Comparison of ENCODE assay signal across 1 cellular context in the genomic region with DNA sequence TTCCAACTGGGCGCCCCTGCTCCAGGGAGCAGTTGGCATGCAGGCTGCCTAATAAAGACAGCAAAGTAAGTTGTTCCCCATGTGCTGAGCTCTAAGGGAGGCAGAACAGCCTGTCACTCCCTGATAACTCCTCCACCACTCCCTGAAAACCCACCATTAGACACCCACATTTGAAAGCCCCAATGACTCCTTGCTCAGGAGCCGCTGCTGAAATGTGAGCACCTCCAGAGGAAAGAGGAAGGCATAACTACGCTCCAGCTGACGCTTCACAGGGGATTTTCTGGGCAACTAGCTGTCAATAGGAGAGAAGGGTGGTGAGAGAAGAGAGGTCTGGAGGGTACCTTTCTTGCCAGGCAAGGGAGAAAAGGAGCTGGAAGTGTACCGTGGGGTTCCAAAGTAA.
TF ChIP-seq lines count a peak whose summit lies in the region.

No MANE protein-coding gene starts in this region.

TF ChIP-seq in K562, 482 proteins besides CTCF, POLR2A, EP300 and RAD21 (continued from another document):
- TF ChIP-seq, protein P1, sequence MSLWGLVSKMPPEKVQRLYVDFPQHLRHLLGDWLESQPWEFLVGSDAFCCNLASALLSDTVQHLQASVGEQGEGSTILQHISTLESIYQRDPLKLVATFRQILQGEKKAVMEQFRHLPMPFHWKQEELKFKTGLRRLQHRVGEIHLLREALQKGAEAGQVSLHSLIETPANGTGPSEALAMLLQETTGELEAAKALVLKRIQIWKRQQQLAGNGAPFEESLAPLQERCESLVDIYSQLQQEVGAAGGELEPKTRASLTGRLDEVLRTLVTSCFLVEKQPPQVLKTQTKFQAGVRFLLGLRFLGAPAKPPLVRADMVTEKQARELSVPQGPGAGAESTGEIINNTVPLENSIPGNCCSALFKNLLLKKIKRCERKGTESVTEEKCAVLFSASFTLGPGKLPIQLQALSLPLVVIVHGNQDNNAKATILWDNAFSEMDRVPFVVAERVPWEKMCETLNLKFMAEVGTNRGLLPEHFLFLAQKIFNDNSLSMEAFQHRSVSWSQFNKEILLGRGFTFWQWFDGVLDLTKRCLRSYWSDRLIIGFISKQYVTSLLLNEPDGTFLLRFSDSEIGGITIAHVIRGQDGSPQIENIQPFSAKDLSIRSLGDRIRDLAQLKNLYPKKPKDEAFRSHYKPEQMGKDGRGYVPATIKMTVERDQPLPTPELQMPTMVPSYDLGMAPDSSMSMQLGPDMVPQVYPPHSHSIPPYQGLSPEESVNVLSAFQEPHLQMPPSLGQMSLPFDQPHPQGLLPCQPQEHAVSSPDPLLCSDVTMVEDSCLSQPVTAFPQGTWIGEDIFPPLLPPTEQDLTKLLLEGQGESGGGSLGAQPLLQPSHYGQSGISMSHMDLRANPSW (CRISPR knock-in tag; IDR thresholded peaks at IDR 0.05): no peak
- TF ChIP-seq CBFA2T3 (IDR thresholded peaks at IDR 0.05): peak; percentile 49; the same call in 1 of the 2 replicates
- no peak for TF ChIP-seq FOXK2 (conservative IDR thresholded peaks at IDR 0.05 in 1 of 2, IDR thresholded peaks at IDR 0.05 in 1 of 2; ENCODE audit: low read depth in 2 of 2)
- peak; percentile 31; the same call in 1 of the 2 replicates for TF ChIP-seq CREM (IDR thresholded peaks at IDR 0.05; ENCODE audit: low read depth)
- peak; percentile 86 for TF ChIP-seq SPI1 (IDR thresholded peaks at IDR 0.05; ENCODE audit: borderline replicate concordance, low read depth, low read length)
- TF ChIP-seq KLF6 (CRISPR knock-in tag; IDR thresholded peaks at IDR 0.05; ENCODE audit: borderline replicate concordance): no peak
- no peak for TF ChIP-seq ZNF274 (IDR thresholded peaks at IDR 0.05; ENCODE audit: borderline replicate concordance, low read depth, low read length)
